22 cellular contexts compared by ENCODE assay signal in genomic region chr5:30458681-30459080, GRCh38.
"Had no signal": no experiment of that assay in that cellular context is flagged by ENCODE, and none has a peak within 500 bp of the region (broad histone marks: within the 10 kb centered on the region; RNA-seq: fewer than 3 reads in every experiment).

No MANE protein-coding gene starts in this region.

- H3K79me2 ChIP-seq: parathyroid adenoma had no signal

- H3K4me1 ChIP-seq: gastrocnemius medialis, lower lobe of right lung, parathyroid adenoma, prostate gland, right atrium auricular region, suprapubic skin, transverse colon, upper lobe of right lung, uterus had no signal

- H3K36me3 Mint-ChIP-seq: natural killer cell; stimulated activated naive B cell treated with anti-CD40 and anti-IgM and Interleukin-4, amounts not matched to agents 10 μg/mL and 1 μg/mL and 100 μg/mL, for 72 hours had no signal

- H3K4me3 Mint-ChIP-seq: natural killer cell; stimulated activated naive B cell treated with anti-CD40 and anti-IgM and Interleukin-4, amounts not matched to agents 10 μg/mL and 1 μg/mL and 100 μg/mL, for 72 hours; stimulated activated naive CD8-positive, alpha-beta T cell treated with anti-CD3 and anti-CD28 coated beads, Interleukin-15, Interleukin-2, amounts not matched to agents 100 ng/mL and 50 ng/mL, for 24 hours had no signal

- H3K4me3 ChIP-seq: gastrocnemius medialis, lower lobe of right lung, prostate gland, right atrium auricular region, suprapubic skin, transverse colon, upper lobe of right lung, uterus had no signal

- H3K9me3 Mint-ChIP-seq: stimulated activated naive CD8-positive, alpha-beta T cell treated with anti-CD3 and anti-CD28 coated beads, Interleukin-15, Interleukin-2, amounts not matched to agents 100 ng/mL and 50 ng/mL, for 24 hours had no signal

- H3K27ac Mint-ChIP-seq: natural killer cell; stimulated activated naive B cell treated with anti-CD40 and anti-IgM and Interleukin-4, amounts not matched to agents 10 μg/mL and 1 μg/mL and 100 μg/mL, for 72 hours; stimulated activated naive CD8-positive, alpha-beta T cell treated with anti-CD3 and anti-CD28 coated beads, Interleukin-15, Interleukin-2, amounts not matched to agents 100 ng/mL and 50 ng/mL, for 24 hours had no signal

- H3K9ac ChIP-seq: parathyroid adenoma had no signal

- H3K27ac ChIP-seq: epithelial cell of prostate, gastrocnemius medialis, lower lobe of right lung, neutrophil, parathyroid adenoma, prostate gland, right atrium auricular region, suprapubic skin, transverse colon, upper lobe of right lung, uterus had no signal

- ATAC-seq: esophagus mucosa; gastrocnemius medialis; left ventricle myocardium superior; lower lobe of right lung; natural killer cell; sciatic nerve; stimulated activated naive B cell treated with anti-CD40 and anti-IgM and Interleukin-4, amounts not matched to agents 10 μg/mL and 1 μg/mL and 100 μg/mL, for 72 hours; upper lobe of right lung had no signal

- H3K27me3 Mint-ChIP-seq: stimulated activated naive B cell treated with anti-CD40 and anti-IgM and Interleukin-4, amounts not matched to agents 10 μg/mL and 1 μg/mL and 100 μg/mL, for 72 hours; stimulated activated naive CD8-positive, alpha-beta T cell treated with anti-CD3 and anti-CD28 coated beads, Interleukin-15, Interleukin-2, amounts not matched to agents 100 ng/mL and 50 ng/mL, for 24 hours had no signal

- DNase-seq: cortex of kidney; effector CD4-positive, alpha-beta T cell; foreskin fibroblast; gastrocnemius medialis; head of caudate nucleus; left ventricle myocardium superior; lower lobe of right lung; natural killer cell; stimulated activated CD4-positive, alpha-beta T cell treated with anti-CD3 and anti-CD28 coated beads, Interleukin-4, amount 100 ng/mL, for 4 hours; stimulated activated naive B cell treated with anti-CD40 and anti-IgM and Interleukin-4, amounts not matched to agents 10 μg/mL and 1 μg/mL and 100 μg/mL, for 72 hours; transverse colon; upper lobe of right lung; uterus had no signal

- H3K36me3 ChIP-seq: gastrocnemius medialis, lower lobe of right lung, neutrophil, prostate gland, right atrium auricular region, suprapubic skin, transverse colon, upper lobe of right lung, uterus had no signal

- H3K4me1 Mint-ChIP-seq: natural killer cell; stimulated activated naive B cell treated with anti-CD40 and anti-IgM and Interleukin-4, amounts not matched to agents 10 μg/mL and 1 μg/mL and 100 μg/mL, for 72 hours had no signal

- H3K9me3 ChIP-seq: gastrocnemius medialis, lower lobe of right lung, neutrophil, prostate gland, upper lobe of right lung, uterus had no signal

- H3K27me3 ChIP-seq: gastrocnemius medialis, neutrophil, right atrium auricular region, suprapubic skin, transverse colon, upper lobe of right lung, uterus had no signal

- H2AFZ ChIP-seq: parathyroid adenoma had no signal
